Comparison of ENCODE assay signal across 8 cellular contexts in the genomic region with DNA sequence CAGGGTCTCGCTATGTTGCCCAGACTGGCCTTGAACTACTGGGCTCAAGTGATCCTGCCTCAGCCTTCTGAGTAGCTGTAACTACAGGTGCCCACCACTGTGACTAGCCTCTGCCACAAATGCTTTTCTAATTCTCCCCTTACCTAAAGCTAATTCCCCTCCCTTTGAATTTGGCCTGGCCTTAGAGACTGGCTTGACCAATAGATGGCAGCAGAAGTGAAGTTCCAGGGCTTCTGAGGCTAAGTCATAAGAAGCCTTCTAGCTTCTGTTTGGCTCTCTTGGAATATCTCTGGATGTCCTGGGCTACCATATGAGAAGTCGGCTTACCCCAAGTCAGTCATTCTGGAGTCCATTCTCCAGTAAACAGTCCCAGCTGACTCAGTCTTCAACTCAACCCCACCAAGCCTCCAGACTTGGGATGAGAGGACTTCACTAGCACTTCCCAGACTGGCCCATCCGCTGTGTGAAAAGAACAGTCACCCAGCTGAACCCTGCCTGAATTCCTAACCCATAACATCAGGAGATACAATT.
DNase-seq lines count a peak whose midpoint lies in the region; ATAC-seq and TF ChIP-seq lines count a peak whose summit lies in the region.

No MANE protein-coding gene starts in this region.

- dilution Hi-C loops in IMR-90 (cut with HindIII; ENCODE audit: low sequenced_read_pairs, unreplicated experiment) = no loop called here

- H3K23ac ChIP-seq in IMR-90 (ENCODE audit: low read depth, low read length) = no peak overlapping the region

- H3K4ac ChIP-seq in IMR-90 (ENCODE audit: low read depth, low read length) = peak overlapping the region; percentile 86

- 0 out of 2 replicates have a peak overlapping the region, but pooled peaks have one; percentile 81 for H2AK5ac ChIP-seq in IMR-90 (ENCODE audit: low read depth, low read length)

- no peak overlapping the region for H4K91ac ChIP-seq in IMR-90 (ENCODE audit: insufficient read depth, low read depth, low read length)

- H3K79me1 ChIP-seq in IMR-90 (ENCODE audit: low read depth in 1 of 2, low read length in 2 of 2) = no peaks in the 10 kb centered on the region

- H3K4me3 ChIP-seq in IMR-90 (ENCODE audit: insufficient read depth, low read depth, low read length) (no peak overlapping the region), Peyer's patch (no peak overlapping the region)

- peak overlapping the region; percentile 28 for H2BK5ac ChIP-seq in IMR-90 (ENCODE audit: low read depth, low read length, poor library complexity, severe bottlenecking)

- H3K4me3 Mint-ChIP-seq in activated naive CD4-positive, alpha-beta T cell treated with anti-CD3 and anti-CD28 coated beads for 36 hours = no peak overlapping the region
- H3K4me3 Mint-ChIP-seq in osteocyte (ENCODE audit: unreplicated experiment) = no peak overlapping the region

- TF ChIP-seq POLR2A in IMR-90 (IDR thresholded peaks at IDR 0.05; ENCODE audit: low read depth, low read length) (no peak), Peyer's patch (IDR thresholded peaks at IDR 0.05) (no peak)

- no peak overlapping the region; the same call in 1 of the 2 replicates for H3K18ac ChIP-seq in IMR-90 (ENCODE audit: low read depth, low read length)

- H3K36me3 ChIP-seq in IMR-90 (ENCODE audit: control insufficient read depth, insufficient read depth, low read length) (no peaks in the 10 kb centered on the region), Peyer's patch (no peaks in the 10 kb centered on the region)

- H3K27me3 ChIP-seq in IMR-90 (ENCODE audit: control insufficient read depth, insufficient read depth, low read length) = no peaks in the 10 kb centered on the region
- H3K27me3 ChIP-seq in Peyer's patch = no peaks in the 10 kb centered on the region

- WGBS in IMR-90 (ENCODE audit: extremely low coverage in 2 of 2, insufficient read length in 1 of 2), 2 experiments = no CpG with 5 or more reads among the region's 3 CpGs

- peak overlapping the region; percentile 57 for H2BK20ac ChIP-seq in IMR-90 (ENCODE audit: low read depth, low read length)

- intact Hi-C loops in activated naive CD4-positive, alpha-beta T cell treated with anti-CD3 and anti-CD28 coated beads for 36 hours (cut with micrococcal nuclease) = loop anchor here (5.0 kb wide), 1 partner anchor 241 kb away; no protein-coding TSS in a partner anchor
- intact Hi-C loops in IMR-90 (cut with micrococcal nuclease) = loop anchor here (1.0 kb wide), 1 partner anchor 232 kb away; no protein-coding TSS in a partner anchor

- H3K4me2 ChIP-seq in IMR-90 (ENCODE audit: low read depth, low read length) = no peak overlapping the region

- no peak overlapping the region for H3K27ac Mint-ChIP-seq in activated naive CD4-positive, alpha-beta T cell treated with anti-CD3 and anti-CD28 coated beads for 36 hours
- no peak overlapping the region for H3K27ac Mint-ChIP-seq in osteocyte (ENCODE audit: unreplicated experiment)

- no peaks in the 10 kb centered on the region for H4K20me1 ChIP-seq in IMR-90 (ENCODE audit: insufficient read depth, low read length)

- TF ChIP-seq CTCF in IMR-90 (conservative IDR thresholded peaks at IDR 0.05; ENCODE audit: low read depth, low read length) = peak; percentile 64
- TF ChIP-seq CTCF in Peyer's patch (IDR thresholded peaks at IDR 0.05) = peak in 4 of 6 experiments; percentile 31 to 65 (median 48)
- peak; percentile 77 for TF ChIP-seq CTCF in osteocyte (IDR thresholded peaks at IDR 0.05)

- CTCF ChIA-PET in activated naive CD4-positive, alpha-beta T cell treated with anti-CD3 and anti-CD28 coated beads for 36 hours (lab: Charles Lee) = interaction anchor here (0.9 kb wide), 1 partner anchor 243 kb away, joined by 4 read pairs; no protein-coding TSS in a partner anchor
- CTCF ChIA-PET in IMR-90 (lab: Yijun Ruan, JAX) = interaction anchor here (0.5 to 1.1 kb wide), 11 partner anchors 15 to 430 kb away, joined by 3 to 10 read pairs (median 4); no protein-coding TSS in a partner anchor

- peak overlapping the region in 1 of 2 experiments; percentile 72; a peak in 1 of 4 replicates for H4K8ac ChIP-seq in IMR-90 (ENCODE audit: low read depth in 2 of 2, low read length in 2 of 2)

- peaks cover 7% of the 10 kb centered on the region for H3K36me3 Mint-ChIP-seq in activated naive CD4-positive, alpha-beta T cell treated with anti-CD3 and anti-CD28 coated beads for 36 hours (ENCODE audit: low read depth)
- no peaks in the 10 kb centered on the region for H3K36me3 Mint-ChIP-seq in osteocyte (ENCODE audit: unreplicated experiment)

- no peak overlapping the region for H3K9ac ChIP-seq in IMR-90 (ENCODE audit: low read depth, low read length)

- in situ Hi-C loops in IMR-90 (cut with MboI; ENCODE audit: low sequenced_read_pairs) = loop anchor here (10.0 kb wide), 1 partner anchor 234 kb away; no protein-coding TSS in a partner anchor

- H3K27me3 Mint-ChIP-seq in activated naive CD4-positive, alpha-beta T cell treated with anti-CD3 and anti-CD28 coated beads for 36 hours (ENCODE audit: low read depth) = no peaks in the 10 kb centered on the region
- no peaks in the 10 kb centered on the region for H3K27me3 Mint-ChIP-seq in osteocyte (ENCODE audit: unreplicated experiment)

- peak; percentile 8 for DNase-seq in activated naive CD4-positive, alpha-beta T cell treated with anti-CD3 and anti-CD28 coated beads for 36 hours
- DNase-seq in activated naive CD4-positive, alpha-beta T cell treated with anti-CD3 and anti-CD28 coated beads, Interleukin-2, amount 50 U/mL, for 16 hours = no peak
- DNase-seq in IMR-90 (peak; percentile 76), Peyer's patch (no peak), osteocyte (ENCODE audit: extremely low spot score, unreplicated experiment) (no peak)
- no peak for DNase-seq in activated CD8-positive, alpha-beta memory T cell treated with anti-CD3 and anti-CD28 coated beads for 24 hours

- no peaks in the 10 kb centered on the region for H3K9me3 Mint-ChIP-seq in activated naive CD4-positive, alpha-beta T cell treated with anti-CD3 and anti-CD28 coated beads for 36 hours
- H3K9me3 Mint-ChIP-seq in osteocyte (ENCODE audit: unreplicated experiment) = no peaks in the 10 kb centered on the region

- ATAC-seq in IMR-90 (ENCODE audit: low read depth) = peak; percentile 90
- peak; percentile 57 for ATAC-seq in esophagus mucosa
- ATAC-seq in HG02840 (IDR thresholded peaks at IDR 0.05; ENCODE audit: low FRiP score, unreplicated experiment) = no peak

- H3K9me1 ChIP-seq in IMR-90 (ENCODE audit: insufficient read depth, low read length) = no peaks in the 10 kb centered on the region; the same call in 1 of the 2 replicates

- H3K27ac ChIP-seq in IMR-90 (ENCODE audit: insufficient read depth, low read length) (0 out of 2 replicates have a peak overlapping the region, but pooled peaks have one; percentile 4), Peyer's patch (no peak overlapping the region)

- no TSS peak for BruUV-seq in IMR-90 (replicated peaks; lab: Mats Ljungman, UMichigan)

- 0 out of 2 replicates have a peak overlapping the region, but pooled peaks have one; percentile 19 for H3K14ac ChIP-seq in IMR-90 (replicated peaks; ENCODE audit: low read depth, low read length)

- POLR2A ChIA-PET in IMR-90 (lab: Charles Lee; ENCODE audit: unreplicated experiment) = no interaction called here

- no peak overlapping the region for H4K5ac ChIP-seq in IMR-90 (ENCODE audit: low read depth, low read length)

- H3K9me3 ChIP-seq in IMR-90 (ENCODE audit: control insufficient read depth, insufficient read depth, low read length) (no peaks in the 10 kb centered on the region), Peyer's patch (no peaks in the 10 kb centered on the region)

- peak overlapping the region; percentile 78 for H2AFZ ChIP-seq in IMR-90 (replicated peaks; ENCODE audit: low read length, poor library complexity)

- peak; percentile 76 for TF ChIP-seq RAD21 in IMR-90 (IDR thresholded peaks at IDR 0.05; ENCODE audit: low read length)

- peak overlapping the region; percentile 15; the same call in 1 of the 3 replicates for H2BK15ac ChIP-seq in IMR-90 (ENCODE audit: low read depth, low read length)

- H2AK9ac ChIP-seq in IMR-90 (replicated peaks; ENCODE audit: low read depth, low read length, poor library complexity) = peak overlapping the region; percentile 24

- no peak overlapping the region; the same call in 1 of the 2 replicates for H3K56ac ChIP-seq in IMR-90 (ENCODE audit: extremely low read depth, insufficient read depth, low read length)

- H3K4me1 ChIP-seq in IMR-90 (ENCODE audit: control insufficient read depth, insufficient read depth, low read length) (peaks cover 4% of the 10 kb centered on the region; the same call in 1 of the 2 replicates), Peyer's patch (no peaks in the 10 kb centered on the region)

- H3K4me1 Mint-ChIP-seq in activated naive CD4-positive, alpha-beta T cell treated with anti-CD3 and anti-CD28 coated beads for 36 hours (ENCODE audit: low read depth) = peaks cover 3% of the 10 kb centered on the region
- peaks cover 10% of the 10 kb centered on the region for H3K4me1 Mint-ChIP-seq in osteocyte (ENCODE audit: unreplicated experiment)

- peak overlapping the region; percentile 38 for H2BK120ac ChIP-seq in IMR-90 (ENCODE audit: low read depth, low read length)

TF ChIP-seq in IMR-90, 13 proteins besides CTCF, POLR2A, EP300 and RAD21:
- TF ChIP-seq ELK1 (IDR thresholded peaks at IDR 0.05; ENCODE audit: borderline replicate concordance, low read depth, low read length) = no peak
- no peak for TF ChIP-seq RFX5 (IDR thresholded peaks at IDR 0.05; ENCODE audit: low read depth, low read length)
- no peak for TF ChIP-seq MAZ (IDR thresholded peaks at IDR 0.05; ENCODE audit: borderline replicate concordance, low read depth, low read length)
- peak; percentile 68 for TF ChIP-seq SMC3 (IDR thresholded peaks at IDR 0.05; ENCODE audit: low read depth, low read length)

Comparison
In these comparisons a context has a peak if more than half of its experiments do, and no peak if none do; other contexts are left out.
1. DNase-seq: peak in activated naive CD4-positive, alpha-beta T cell treated with anti-CD3 and anti-CD28 coated beads for 36 hours (single experiment) and IMR-90 (single experiment); none in activated naive CD4-positive, alpha-beta T cell treated with anti-CD3 and anti-CD28 coated beads, Interleukin-2, amount 50 U/mL, for 16 hours (single experiment), Peyer's patch (0 of 3), osteocyte (single experiment) and activated CD8-positive, alpha-beta memory T cell treated with anti-CD3 and anti-CD28 coated beads for 24 hours (single experiment).
2. Peak in every context shown above with its lines, with median percentiles within 50 percentile points of each other: CTCF ChIP-seq.